ENCODE assay signal across 15 cellular contexts in the genomic region with DNA sequence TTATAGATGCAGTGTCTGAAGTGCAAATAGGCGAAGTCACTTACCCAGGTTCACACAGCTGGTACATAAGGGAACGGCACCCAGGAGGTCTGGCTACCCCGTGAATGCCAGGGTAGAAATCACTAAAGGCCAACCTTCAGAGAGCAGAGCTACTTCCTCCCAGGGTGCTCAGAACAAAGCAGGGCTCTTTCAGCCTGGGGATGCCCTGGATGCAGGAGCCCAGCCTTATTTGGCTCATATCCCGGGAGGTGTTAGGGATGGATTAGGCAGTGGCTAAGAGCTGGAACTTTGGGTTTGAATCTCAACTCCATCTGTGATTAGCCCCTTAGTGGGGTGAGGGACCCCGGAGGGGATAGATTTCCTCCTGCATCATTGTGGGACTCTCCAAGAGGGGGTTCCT. TPM values are rescaled to one million over a fixed set of nuclear protein-coding genes. Genes with fewer than 3 reads are reported as not detected.
DNase-seq lines count a peak whose midpoint lies in the region; ATAC-seq, FAIRE-seq and TF ChIP-seq lines count a peak whose summit lies in the region.
"Had no signal": no experiment of that assay in that cellular context is flagged by ENCODE, and none has a peak within 500 bp of the region (broad histone marks: within the 10 kb centered on the region; RNA-seq: fewer than 3 reads in every experiment).

No MANE protein-coding gene starts in this region.

- no peak for FAIRE-seq in GM19239 (lab: Jason Lieb, UNC)

- H3K4me3 ChIP-seq in HEK293 (ENCODE audit: low read depth, low read length), result no peak overlapping the region
- no peak overlapping the region for H3K4me3 ChIP-seq in MG63
- H3K4me3 ChIP-seq: BLaER1 treated with 17β-estradiol and CSF1 and Interleukin-3, amounts not matched to agents 10 nM and 100 nM; PC-9 had no signal

- H3K36me3 ChIP-seq in HEK293 (ENCODE audit: control insufficient read depth in 2 of 2, insufficient read depth in 1 of 2, low read length in 2 of 2), result no peaks in the 10 kb centered on the region
- no peaks in the 10 kb centered on the region for H3K36me3 ChIP-seq in MG63
- H3K36me3 ChIP-seq: BLaER1 treated with 17β-estradiol and CSF1 and Interleukin-3, amounts not matched to agents 10 nM and 100 nM had no signal

- DNase-seq in D341Med (ENCODE audit: low spot score), result peak; percentile 67
- DNase-seq in NCI-H345 (lab: John Stamatoyannopoulos, UW), result peak; percentile 49
- DNase-seq in iPS-NIHi7 (ENCODE audit: extremely low spot score), result peak; percentile 26
- no peak for DNase-seq in GM19239 (ENCODE audit: insufficient read length, low spot score)
- DNase-seq in MG63, result no peak
- DNase-seq: CD8-positive, alpha-beta T cell; DND-41; GOT3; NCI-H1048; NCI-H2107; NCI-H748 treated with DMSO at 0.1 percent for 48 hours; PC-9 had no signal

- H3K27ac ChIP-seq in HEK293 (ENCODE audit: extremely low read depth, low read depth, low read length), result no peak overlapping the region
- H3K27ac ChIP-seq: BLaER1 treated with 17β-estradiol and CSF1 and Interleukin-3, amounts not matched to agents 10 nM and 100 nM; PC-9 had no signal

- H3K4me1 ChIP-seq in HEK293 (ENCODE audit: control insufficient read depth, insufficient read depth, low read length), result no peaks in the 10 kb centered on the region

- CTCF ChIA-PET in HEK293 (lab: Yijun Ruan, JAX), result interaction anchor here (0.5 to 17.9 kb wide), 9 partner anchors 9 to 283 kb away, joined by 3 to 267 read pairs (median 4); no protein-coding TSS in a partner anchor

- POLR2A ChIA-PET in HEK293 (lab: Yijun Ruan, JAX), result no interaction called here

- no peak for TF ChIP-seq CTCF in HEK293 (tag by site-specific recombination; IDR thresholded peaks at IDR 0.05)

- no peak for ATAC-seq in HG02970 (IDR thresholded peaks at IDR 0.05; ENCODE audit: low FRiP score, unreplicated experiment)
- ATAC-seq: CD8-positive, alpha-beta T cell had no signal

- H3K9me3 ChIP-seq in HEK293 (ENCODE audit: control insufficient read depth, insufficient read depth, low read depth, low read length) (no peaks in the 10 kb centered on the region), MG63 (no peaks in the 10 kb centered on the region)
- H3K9me3 ChIP-seq: BLaER1 treated with 17β-estradiol and CSF1 and Interleukin-3, amounts not matched to agents 10 nM and 100 nM had no signal

- no peaks in the 10 kb centered on the region for H3K27me3 ChIP-seq in MG63
- H3K27me3 ChIP-seq: BLaER1 treated with 17β-estradiol and CSF1 and Interleukin-3, amounts not matched to agents 10 nM and 100 nM had no signal

TF ChIP-seq in HEK293, 187 proteins besides CTCF, POLR2A, EP300 and RAD21:
- no peak for TF ChIP-seq ZNF561 (tag by site-specific recombination; IDR thresholded peaks at IDR 0.05; ENCODE audit: borderline replicate concordance)
- 0 out of 2 replicates have a peak, but pooled peaks have one; percentile 10 for TF ChIP-seq ZIC2 (tag by site-specific recombination; IDR thresholded peaks at IDR 0.05)
- no peak for TF ChIP-seq KLF8 (tag by site-specific recombination; IDR thresholded peaks at IDR 0.05)
- no peak for TF ChIP-seq ZNF677 (tag by site-specific recombination; IDR thresholded peaks at IDR 0.05)

RNA-seq across cellular contexts. Expression of gene ASPHD2, which starts 33.1 kb away (rescaled TPM):
- 1.8 and 3.4 TPM in 2 replicates for total RNA-seq in MG63 (2014; rRNA removed; shearing (Covaris generic); ENCODE audit: low replicate concordance)

Comparison
In these comparisons a context has a peak if more than half of its experiments do, and no peak if none do; other contexts are left out.
1. DNase-seq: peak in D341Med (single experiment), NCI-H345 (single experiment) and iPS-NIHi7 (single experiment); none in GM19239 (single experiment) and MG63 (single experiment).